ENCODE assay signal across 9 cellular contexts in the genomic region with DNA sequence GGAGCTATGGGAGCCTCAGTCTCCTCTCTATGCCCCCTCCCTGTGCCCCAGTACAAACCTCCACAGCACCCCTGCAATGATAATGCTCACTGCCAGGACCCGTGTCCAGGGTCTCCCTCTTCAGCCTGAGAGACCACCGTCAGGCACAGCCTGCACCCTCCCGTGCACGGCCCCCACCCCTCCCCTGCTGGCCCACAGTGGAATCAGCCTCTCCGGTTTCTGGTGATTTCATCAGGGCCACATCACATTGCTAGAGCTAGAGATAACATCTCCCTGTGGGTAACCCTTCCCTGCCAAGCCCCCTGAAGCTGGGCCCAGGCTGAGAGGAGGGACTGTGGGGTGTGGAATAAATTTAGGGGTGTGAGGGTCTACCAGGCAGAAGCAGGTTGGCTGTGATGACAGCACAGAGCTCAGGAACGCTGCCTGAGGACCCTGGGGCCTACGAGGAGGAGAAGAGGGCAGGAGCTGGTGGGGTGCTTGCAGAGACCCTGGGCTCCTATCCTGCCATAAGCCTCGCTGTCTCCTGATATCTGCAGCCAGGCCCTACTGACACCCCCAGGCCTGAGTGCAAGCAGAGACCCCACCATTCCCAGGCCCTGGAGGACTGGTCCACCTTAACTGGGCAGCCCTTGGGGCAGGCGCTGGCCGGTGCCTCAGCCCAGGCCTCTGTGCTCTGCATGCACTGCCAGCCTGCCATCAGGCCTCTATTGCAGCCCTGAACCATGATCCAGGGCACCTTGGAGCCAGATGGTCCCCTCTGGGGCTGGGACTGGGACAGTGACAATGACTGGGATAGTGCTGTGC. TPM values are rescaled to one million over a fixed set of nuclear protein-coding genes. Genes with fewer than 3 reads are reported as not detected.
A peak's percentile ranks its signal among the peaks of the same experiment; 100 is the strongest.
DNase-seq lines count a peak whose midpoint lies in the region; ATAC-seq and TF ChIP-seq lines count a peak whose summit lies in the region.
"Had no signal": no experiment of that assay in that cellular context is flagged by ENCODE, and none has a peak within 500 bp of the region (broad histone marks: within the 10 kb centered on the region; RNA-seq: fewer than 3 reads in every experiment).

A gene (plus strand): TSS at position 378 of the 804 bp plus-strand sequence. CDS start 345 bp downstream, at position 723.

- intact Hi-C loops in OCI-LY7 (cut with micrococcal nuclease; ENCODE audit: unreplicated experiment) (loop anchor here (2.0 kb wide), 1 partner anchor 37 kb away; a partner anchor contains a TSS), mammary epithelial cell (cut with micrococcal nuclease) (no loop called here)

- H3K27me3 ChIP-seq in mammary epithelial cell (ENCODE audit: insufficient read depth, low read length) (peaks cover 4% of the 10 kb centered on the region), parathyroid adenoma (ENCODE audit: control insufficient read depth, insufficient read depth, low read length) (no peaks in the 10 kb centered on the region), SJCRH30 (0 out of 2 replicates have a peak, but pooled peaks cover 4% of the 10 kb centered on the region)

- CTCF ChIA-PET in OCI-LY7 (lab: Charles Lee; ENCODE audit: unreplicated experiment) = interaction anchor here (0.6 kb wide), 1 partner anchor 21 kb away, joined by 5 read pairs; no protein-coding TSS in a partner anchor
- CTCF ChIA-PET in mammary epithelial cell (lab: Charles Lee; ENCODE audit: low non-redundant PET) = no interaction called here

- POLR2A ChIA-PET in OCI-LY7 (lab: Charles Lee) = interaction anchor here (0.6 to 0.7 kb wide), 3 partner anchors 11 to 52 kb away, joined by 3 to 4 read pairs (median 4); no protein-coding TSS in a partner anchor

- TF ChIP-seq CTCF in OCI-LY7 (conservative IDR thresholded peaks at IDR 0.05; ENCODE audit: low read length) = 0 out of 2 replicates have a peak, but pooled peaks have one; percentile 19
- TF ChIP-seq CTCF in mammary epithelial cell (conservative IDR thresholded peaks at IDR 0.05 in 1 of 2, IDR thresholded peaks at IDR 0.05 in 1 of 2; ENCODE audit: extremely low read depth in 1 of 2, insufficient read depth in 1 of 2, low read depth in 1 of 2, low read length in 2 of 2) = peak in 1 of 2 donors; percentile 31
- peak; percentile 12 for TF ChIP-seq CTCF in parathyroid adenoma (IDR thresholded peaks at IDR 0.05)

- no peak within 1 kb of the TSS for H3K4me3 ChIP-seq in OCI-LY7 (ENCODE audit: low read depth, low read length, poor library complexity, severe bottlenecking)
- no peak within 1 kb of the TSS for H3K4me3 ChIP-seq in mammary epithelial cell (replicated peaks in 1 of 3; ENCODE audit: insufficient read depth in 1 of 3, low read depth in 2 of 3, low read length in 3 of 3)
- H3K4me3 ChIP-seq in parathyroid adenoma (ENCODE audit: low read depth, low read length) = peak within 1 kb of the TSS; percentile 19
- H3K4me3 ChIP-seq in SJCRH30 = no peak within 1 kb of the TSS

- 77% methylated on average over 5 of the region's 10 CpGs for WGBS in mammary epithelial cell (ENCODE audit: low coverage, missing lambda C conversion rate)

- dilution Hi-C loops in mammary epithelial cell (cut with HindIII; ENCODE audit: low sequenced_read_pairs) = no loop called here

- H3K9ac ChIP-seq in mammary epithelial cell (ENCODE audit: insufficient read depth, low read length) (no peak within 1 kb of the TSS), parathyroid adenoma (no peak within 1 kb of the TSS)

- in situ Hi-C loops in mammary epithelial cell (cut with MboI; ENCODE audit: low sequenced_read_pairs in 2 of 2) = no loop called here

- DNase-seq in GF-D8 (lab: John Stamatoyannopoulos, UW) = peak; percentile 43
- DNase-seq in OCI-LY7 (ENCODE audit: low spot score) = no peak
- DNase-seq in mammary epithelial cell = no peak
- DNase-seq in SJCRH30 = no peak

- no TSS peak for BruUV-seq in OCI-LY7 (replicated peaks; lab: Mats Ljungman, UMichigan)
- no TSS peak for BruUV-seq in mammary epithelial cell (replicated peaks; lab: Mats Ljungman, UMichigan)

- H3K4me1 ChIP-seq in OCI-LY7 (ENCODE audit: insufficient read depth, low read length, poor library complexity, severe bottlenecking) (peaks cover 45% of the 10 kb centered on the region), mammary epithelial cell (ENCODE audit: insufficient read depth, low read length) (peaks cover 30% of the 10 kb centered on the region), parathyroid adenoma (peaks cover 7% of the 10 kb centered on the region), SJCRH30 (no peaks in the 10 kb centered on the region)

- H3K4me2 ChIP-seq in OCI-LY7 (ENCODE audit: low read length) (peak within 1 kb of the TSS; percentile 51), mammary epithelial cell (ENCODE audit: insufficient read depth, low read depth, low read length) (no peak within 1 kb of the TSS), parathyroid adenoma (ENCODE audit: low read length) (peak within 1 kb of the TSS; percentile 56)

- ATAC-seq in HG02642 (IDR thresholded peaks at IDR 0.05; ENCODE audit: poor library complexity, unreplicated experiment) = no peak
- no peak for ATAC-seq in HG03280 (IDR thresholded peaks at IDR 0.05; ENCODE audit: unreplicated experiment)
- ATAC-seq in HG02938 (IDR thresholded peaks at IDR 0.05; ENCODE audit: unreplicated experiment) = no peak
- ATAC-seq: heart left ventricle had no signal

- peak within 1 kb of the TSS; percentile 34; the same call in 1 of the 2 replicates for H2AFZ ChIP-seq in OCI-LY7 (ENCODE audit: low read length)
- H2AFZ ChIP-seq in mammary epithelial cell (ENCODE audit: low read depth, low read length) = peak within 1 kb of the TSS; percentile 40
- peak within 1 kb of the TSS; percentile 70 for H2AFZ ChIP-seq in parathyroid adenoma

- no peaks in the 10 kb centered on the region for H3K36me3 ChIP-seq in OCI-LY7 (ENCODE audit: insufficient read depth, low read length)
- H3K36me3 ChIP-seq in mammary epithelial cell (ENCODE audit: insufficient read depth, low read length) = no peaks in the 10 kb centered on the region
- H3K36me3 ChIP-seq in parathyroid adenoma (ENCODE audit: control insufficient read depth, insufficient read depth, low read length) = no peaks in the 10 kb centered on the region
- H3K36me3 ChIP-seq in SJCRH30 = no peaks in the 10 kb centered on the region
- H3K36me3 ChIP-seq: heart left ventricle had no signal

- H4K20me1 ChIP-seq in OCI-LY7 (ENCODE audit: insufficient read depth, low read length) (no peaks in the 10 kb centered on the region), mammary epithelial cell (ENCODE audit: insufficient read depth, low read length) (no peaks in the 10 kb centered on the region)

- H3K27ac ChIP-seq in OCI-LY7 (ENCODE audit: low read depth, low read length, poor library complexity, severe bottlenecking) (no peak within 1 kb of the TSS), mammary epithelial cell (ENCODE audit: insufficient read depth, low read depth, low read length) (no peak within 1 kb of the TSS), parathyroid adenoma (peak within 1 kb of the TSS; percentile 86), SJCRH30 (no peak within 1 kb of the TSS)

- H3K9me2 ChIP-seq in OCI-LY7 (ENCODE audit: insufficient read depth, low read length) = no peaks in the 10 kb centered on the region

- H3K9me3 ChIP-seq in OCI-LY7 (ENCODE audit: low read length) = no peaks in the 10 kb centered on the region
- H3K9me3 ChIP-seq in mammary epithelial cell (replicated peaks; ENCODE audit: insufficient read depth, low read length) = no peaks in the 10 kb centered on the region
- no peaks in the 10 kb centered on the region for H3K9me3 ChIP-seq in parathyroid adenoma (ENCODE audit: control insufficient read depth, low read length)
- no peaks in the 10 kb centered on the region for H3K9me3 ChIP-seq in SJCRH30 (replicated peaks)
- H3K9me3 ChIP-seq: heart left ventricle had no signal

- H3K79me2 ChIP-seq in OCI-LY7 (ENCODE audit: insufficient read depth, low read depth, low read length) (no peaks in the 10 kb centered on the region), mammary epithelial cell (ENCODE audit: insufficient read depth, low read length) (no peaks in the 10 kb centered on the region), parathyroid adenoma (no peaks in the 10 kb centered on the region)

RNA-seq across cellular contexts. Expression of the gene that starts here (rescaled TPM):
- 0.08 and 0.25 TPM in 2 replicates for total RNA-seq in OCI-LY7 (2014; rRNA removed; shearing (Covaris generic))
- total RNA-seq in OCI-LY7 (2022) (0.31 and 0.46 TPM in 2 replicates), mammary epithelial cell (1 to 10 TPM in 1 of 2 donors, under 1 TPM in 1; under 0.01 to 1.9 TPM)
- 0.01 TPM for polyA plus RNA-seq in mammary epithelial cell
- not detected for polyA minus RNA-seq in mammary epithelial cell
- total RNA-seq in SJCRH30 (2014; rRNA removed; shearing (Covaris generic)) = 0.05 and 0.10 TPM in 2 replicates
